Comparison of ENCODE assay signal across 15 cellular contexts in genomic region chr1:198794498-198794897, GRCh38.
DNase-seq lines count a peak whose midpoint lies in the region; ATAC-seq, FAIRE-seq and TF ChIP-seq lines count a peak whose summit lies in the region.
"Had no signal": no experiment of that assay in that cellular context is flagged by ENCODE, and none has a peak within 500 bp of the region (broad histone marks: within the 10 kb centered on the region; RNA-seq: fewer than 3 reads in every experiment).

No MANE protein-coding gene starts in this region.

- FAIRE-seq in GM12878 (lab: Jason Lieb, UNC), result no peak
- FAIRE-seq: frontal cortex, TTC549 had no signal

- H3K9ac ChIP-seq in IMR-90 (ENCODE audit: low read depth, low read length) (no peak overlapping the region), GM12878 (ENCODE audit: control insufficient read depth, insufficient read depth, low read length) (no peak overlapping the region)

- TF ChIP-seq RAD21 in IMR-90 (IDR thresholded peaks at IDR 0.05; ENCODE audit: low read length) (no peak), GM12878 (IDR thresholded peaks at IDR 0.05; ENCODE audit: insufficient read depth, low read depth, low read length) (no peak)

- no peaks in the 10 kb centered on the region for H3K36me3 ChIP-seq in IMR-90 (ENCODE audit: control insufficient read depth, insufficient read depth, low read length)
- no peaks in the 10 kb centered on the region; a peak in 1 of 4 replicates for H3K36me3 ChIP-seq in GM12878 (ENCODE audit: control insufficient read depth in 2 of 2, insufficient read depth in 2 of 2, low read length in 1 of 2)
- no peaks in the 10 kb centered on the region for H3K36me3 ChIP-seq in thyroid gland

- POLR2A ChIA-PET in IMR-90 (lab: Charles Lee; ENCODE audit: unreplicated experiment) (no interaction called here), GM12878 (lab: Charles Lee) (interaction anchor here (1.1 kb wide), 1 partner anchor 319 kb away, joined by 3 read pairs; no protein-coding TSS in a partner anchor)

- 0 out of 4 replicates have a peak overlapping the region, but pooled peaks of 1 of the 2 experiments have one; percentile 56 for H4K8ac ChIP-seq in IMR-90 (ENCODE audit: low read depth in 2 of 2, low read length in 2 of 2)

- no peak overlapping the region; the same call in 2 of the 3 replicates for H2BK15ac ChIP-seq in IMR-90 (ENCODE audit: low read depth, low read length)

- no peaks in the 10 kb centered on the region for H3K9me1 ChIP-seq in IMR-90 (ENCODE audit: insufficient read depth, low read length)

- peak overlapping the region; percentile 73; the same call in 1 of the 2 replicates for H2BK20ac ChIP-seq in IMR-90 (ENCODE audit: low read depth, low read length)

- RAD21 ChIA-PET in GM12878 (lab: Charles Lee; ENCODE audit: unreplicated experiment), result interaction anchor here (1.7 to 2.6 kb wide), 3 partner anchors 29 to 449 kb away, joined by 5 to 13 read pairs (median 6); no protein-coding TSS in a partner anchor

- peaks cover 16% of the 10 kb centered on the region for H3K9me3 ChIP-seq in IMR-90 (ENCODE audit: control insufficient read depth, insufficient read depth, low read length)
- H3K9me3 ChIP-seq in GM12878 (replicated peaks; ENCODE audit: control insufficient read depth, insufficient read depth, low read length), result peaks cover 14% of the 10 kb centered on the region; the same call in 2 of the 3 replicates
- H3K9me3 ChIP-seq in thyroid gland, result no peaks in the 10 kb centered on the region

- no peaks in the 10 kb centered on the region for H3K79me2 ChIP-seq in GM12878 (ENCODE audit: control insufficient read depth, insufficient read depth, low read length)

- no peak overlapping the region for H4K91ac ChIP-seq in IMR-90 (ENCODE audit: insufficient read depth, low read depth, low read length)

- H3K23ac ChIP-seq in IMR-90 (ENCODE audit: low read depth, low read length), result no peak overlapping the region

- no peak for TF ChIP-seq CTCF in IMR-90 (conservative IDR thresholded peaks at IDR 0.05; ENCODE audit: low read depth, low read length)
- no peak for TF ChIP-seq CTCF in GM12878 (IDR thresholded peaks at IDR 0.05 in 2 of 3, conservative IDR thresholded peaks at IDR 0.05 in 1 of 3; ENCODE audit: control insufficient read depth in 2 of 3, extremely low read depth in 1 of 3, insufficient read depth in 1 of 3, low read depth in 3 of 3, low read length in 3 of 3)
- TF ChIP-seq CTCF in thyroid gland (IDR thresholded peaks at IDR 0.05), result no peak

- TF ChIP-seq POLR2A in IMR-90 (IDR thresholded peaks at IDR 0.05; ENCODE audit: low read depth, low read length) (no peak), GM12878 (IDR thresholded peaks at IDR 0.05; ENCODE audit: low read depth, low read length) (no peak), thyroid gland (IDR thresholded peaks at IDR 0.05) (no peak)

- no peaks in the 10 kb centered on the region for H3K27me3 ChIP-seq in IMR-90 (ENCODE audit: control insufficient read depth, insufficient read depth, low read length)
- no peaks in the 10 kb centered on the region for H3K27me3 ChIP-seq in GM12878 (replicated peaks in 1 of 2; ENCODE audit: control insufficient read depth in 2 of 2, insufficient read depth in 2 of 2, low read length in 1 of 2)
- H3K27me3 ChIP-seq in thyroid gland, result no peaks in the 10 kb centered on the region

- SMC1A ChIA-PET in GM12878 (lab: Charles Lee; ENCODE audit: uncharacterized antibody, unreplicated experiment), result interaction anchor here (0.8 to 2.5 kb wide), 5 partner anchors 13 to 449 kb away, joined by 3 to 11 read pairs (median 3); no protein-coding TSS in a partner anchor

- H4K20me1 ChIP-seq in IMR-90 (ENCODE audit: insufficient read depth, low read length), result no peaks in the 10 kb centered on the region
- no peaks in the 10 kb centered on the region for H4K20me1 ChIP-seq in GM12878 (ENCODE audit: control insufficient read depth, insufficient read depth)

- intact Hi-C loops in IMR-90 (cut with micrococcal nuclease), result no loop called here
- intact Hi-C loops in GM12878 (cut with micrococcal nuclease; ENCODE audit: unreplicated experiment), result no loop called here
- intact Hi-C loops in thyroid gland (cut with DNase I), result no loop called here

- no peak overlapping the region; the same call in 1 of the 2 replicates for H3K14ac ChIP-seq in IMR-90 (replicated peaks; ENCODE audit: low read depth, low read length)

- peak overlapping the region; percentile 78; the same call in 1 of the 2 replicates for H3K18ac ChIP-seq in IMR-90 (ENCODE audit: low read depth, low read length)

- no peak overlapping the region for H2AFZ ChIP-seq in IMR-90 (replicated peaks; ENCODE audit: low read length, poor library complexity)
- H2AFZ ChIP-seq in GM12878 (ENCODE audit: control insufficient read depth, low read depth, low read length), result no peak overlapping the region
- H2AFZ ChIP-seq: GM23338 had no signal

- H2BK120ac ChIP-seq in IMR-90 (ENCODE audit: low read depth, low read length), result peak overlapping the region; percentile 16; the same call in 1 of the 2 replicates

- H3K27ac ChIP-seq in IMR-90 (ENCODE audit: insufficient read depth, low read length), result no peak overlapping the region
- H3K27ac ChIP-seq in GM12878 (ENCODE audit: control insufficient read depth, insufficient read depth), result no peak overlapping the region
- H3K27ac ChIP-seq in thyroid gland, result no peak overlapping the region

- dilution Hi-C loops in IMR-90 (cut with HindIII; ENCODE audit: low sequenced_read_pairs, unreplicated experiment), result no loop called here

- BruUV-seq in IMR-90 (replicated peaks; lab: Mats Ljungman, UMichigan), result no TSS peak
- no TSS peak for BruUV-seq in GM12878 (replicated peaks; lab: Mats Ljungman, UMichigan)

- H2AK9ac ChIP-seq in IMR-90 (replicated peaks; ENCODE audit: low read depth, low read length, poor library complexity), result no peak overlapping the region

- H3K4me3 ChIP-seq in IMR-90 (ENCODE audit: insufficient read depth, low read depth, low read length) (no peak overlapping the region), GM12878 (no peak overlapping the region), thyroid gland (replicated peaks in 1 of 3) (no peak overlapping the region)
- H3K4me3 ChIP-seq: GM23338 had no signal

- peak overlapping the region; percentile 50 for H2BK5ac ChIP-seq in IMR-90 (ENCODE audit: low read depth, low read length, poor library complexity, severe bottlenecking)

- no peaks in the 10 kb centered on the region for H3K79me1 ChIP-seq in IMR-90 (ENCODE audit: low read depth in 1 of 2, low read length in 2 of 2)

- ATAC-seq in IMR-90 (ENCODE audit: low read depth) (peak; percentile 84), GM12878 (no peak), HG03432 (IDR thresholded peaks at IDR 0.05; ENCODE audit: unreplicated experiment) (no peak), GM21423 (IDR thresholded peaks at IDR 0.05; ENCODE audit: unreplicated experiment) (no peak)
- ATAC-seq: activated CD8-positive, alpha-beta T cell treated with anti-CD3 and anti-CD28 coated beads for 36 hours; GM23338 had no signal

- H3K4me1 ChIP-seq in IMR-90 (ENCODE audit: control insufficient read depth, insufficient read depth, low read length) (peaks cover 1% of the 10 kb centered on the region; the same call in 1 of the 2 replicates), GM12878 (ENCODE audit: control insufficient read depth, insufficient read depth, low read length) (no peaks in the 10 kb centered on the region), thyroid gland (no peaks in the 10 kb centered on the region)

- TF ChIP-seq EP300 in GM12878 (IDR thresholded peaks at IDR 0.05; ENCODE audit: borderline replicate concordance in 1 of 2, control insufficient read depth in 1 of 2, low read depth in 2 of 2, low read length in 2 of 2), result no peak

- H3K4me2 ChIP-seq in IMR-90 (ENCODE audit: low read depth, low read length), result peak overlapping the region; percentile 66; the same call in 1 of the 2 replicates
- H3K4me2 ChIP-seq in GM12878 (ENCODE audit: control insufficient read depth, insufficient read depth), result no peak overlapping the region
- H3K4me2 ChIP-seq: GM23338 had no signal

- H4K5ac ChIP-seq in IMR-90 (ENCODE audit: low read depth, low read length), result peak overlapping the region; percentile 29; the same call in 1 of the 2 replicates

- DNase-seq in AG08396 (ENCODE audit: low spot score), result peak; percentile 6
- peak; percentile 85 for DNase-seq in IMR-90
- DNase-seq in GM12878 (ENCODE audit: low read depth, low spot score), result no peak
- DNase-seq in foreskin melanocyte, result peak; percentile 12
- DNase-seq in dedifferentiated amniotic fluid mesenchymal stem cell (ENCODE audit: extremely low spot score), result no peak
- no peak for DNase-seq in thyroid gland
- DNase-seq: activated CD8-positive, alpha-beta T cell treated with anti-CD3 and anti-CD28 coated beads for 36 hours; anterior cingulate cortex; NCI-H1417; stimulated activated CD4-positive, alpha-beta T cell treated with anti-CD3 and anti-CD28 coated beads, Interleukin-2, amount 100 ng/mL, for 48 hours had no signal

- H3K4ac ChIP-seq in IMR-90 (ENCODE audit: low read depth, low read length), result no peak overlapping the region

- H2AK5ac ChIP-seq in IMR-90 (ENCODE audit: low read depth, low read length), result no peak overlapping the region

- CTCF ChIA-PET in IMR-90 (lab: Yijun Ruan, JAX) (no interaction called here), GM12878 (lab: Yijun Ruan, JAX) (interaction anchor here (0.7 to 1.8 kb wide), 3 partner anchors 8 to 449 kb away, joined by 3 to 4 read pairs (median 4); no protein-coding TSS in a partner anchor)

- in situ Hi-C loops in IMR-90 (cut with MboI; ENCODE audit: low sequenced_read_pairs) (loop anchor here (25.0 kb wide), 1 partner anchor 318 kb away; no protein-coding TSS in a partner anchor), GM12878 (cut with MboI) (no loop called here)

- H3K56ac ChIP-seq in IMR-90 (ENCODE audit: extremely low read depth, insufficient read depth, low read length), result no peak overlapping the region

TF ChIP-seq in IMR-90, 13 proteins besides CTCF, POLR2A, EP300 and RAD21:
- TF ChIP-seq SMC3 (IDR thresholded peaks at IDR 0.05; ENCODE audit: low read depth, low read length) (no peak), CEBPB (IDR thresholded peaks at IDR 0.05; ENCODE audit: low read depth, low read length) (peak; percentile 33; the same call in 1 of the 2 replicates)

TF ChIP-seq in GM12878, 131 proteins besides CTCF, POLR2A, EP300 and RAD21 (continues in another document):
- TF ChIP-seq MLLT1 (IDR thresholded peaks at IDR 0.05) (no peak), SUPT20H (IDR thresholded peaks at IDR 0.05; ENCODE audit: borderline replicate concordance, control insufficient read depth, low read depth, low read length) (no peak)

Comparison
In these comparisons a context has a peak if more than half of its experiments do, and no peak if none do; other contexts are left out.
1. DNase-seq: peak in AG08396 (single experiment), IMR-90 (single experiment) and foreskin melanocyte (single experiment); none in GM12878 (single experiment), dedifferentiated amniotic fluid mesenchymal stem cell (single experiment) and thyroid gland (0 of 2).